In genomic region chr12:72025524-72025923, GRCh38 we compare ENCODE assay signal across 24 cellular contexts.
"Had no signal": no experiment of that assay in that cellular context is flagged by ENCODE, and none has a peak within 500 bp of the region (broad histone marks: within the 10 kb centered on the region; RNA-seq: fewer than 3 reads in every experiment).

No MANE protein-coding gene starts in this region.

- H3K9me3 ChIP-seq: MG63, Peyer's patch had no signal

- H3K4me3 ChIP-seq: MG63, Peyer's patch had no signal

- H3K4me1 ChIP-seq: Peyer's patch had no signal

- ATAC-seq: activated T-helper 17 cell treated with anti-CD3 and anti-CD28 coated beads, Interleukin-2, amount 50 U/mL, for 72 hours had no signal

- H3K27me3 ChIP-seq: MG63, Peyer's patch had no signal

- H3K27ac ChIP-seq: KMS-11, Peyer's patch had no signal

- DNase-seq: activated B cell treated with CpG ODN at 0.5 μM for 24 hours; activated CD4-positive, alpha-beta memory T cell treated with anti-CD3 and anti-CD28 coated beads, Interleukin-2, amount 10 ng/mL, durations not matched to agents 7 days and 5 days; activated CD4-positive, alpha-beta T cell treated with anti-CD3 and anti-CD28 coated beads, Interleukin-2, amount 50 U/mL, for 1 hour; activated gamma-delta T cell; activated naive CD4-positive, alpha-beta T cell treated with anti-CD3 and anti-CD28 coated beads for 36 hours; activated T-cell treated with anti-CD3 and anti-CD28 coated beads for 4 hours; activated T-cell treated with anti-CD3 and anti-CD28 coated beads, Interleukin-2, amount 50 U/mL, for 48 hours; amygdala; cerebellar nuclear complex; MG63; NCI-H1105; NCI-H1436; NCI-H187; NCI-H2081; NCI-H510A treated with DMSO at 0.1 percent for 48 hours; NCI-H69; NK-92 treated with Interleukin-12 subunit alpha and Interleukin-12 subunit beta, amount 100 ng/mL, for 24 hours; OCI-M1; Peyer's patch; SHP77 treated with DMSO at 0.1 percent for 48 hours; T-helper 2 cell; T1000 had no signal

- H3K36me3 ChIP-seq: MG63, Peyer's patch had no signal
